In genomic region chr4:172202480-172203076, GRCh38 we compare ENCODE assay signal across 8 cellular contexts.
DNase-seq lines count a peak whose midpoint lies in the region; ATAC-seq, FAIRE-seq and TF ChIP-seq lines count a peak whose summit lies in the region.

No MANE protein-coding gene starts in this region.

- H3K27ac ChIP-seq in astrocyte (ENCODE audit: low read depth, low read length) (no peak overlapping the region), right lobe of liver (no peak overlapping the region)

- H3K36me3 Mint-ChIP-seq in astrocyte (ENCODE audit: low read depth, unreplicated experiment) = no peaks in the 10 kb centered on the region

- no peak overlapping the region for H3K9ac ChIP-seq in astrocyte (ENCODE audit: low read length)

- CTCF ChIA-PET in AG04449 (lab: Yijun Ruan, JAX) = interaction anchor here (0.7 to 3.3 kb wide), 11 partner anchors 9 to 1945 kb away, joined by 3 to 26 read pairs (median 3); no protein-coding TSS in a partner anchor

- H3K27me3 Mint-ChIP-seq in astrocyte (ENCODE audit: low read depth, unreplicated experiment) = no peaks in the 10 kb centered on the region

- TF ChIP-seq CTCF in AG04449 (IDR thresholded peaks at IDR 0.05; ENCODE audit: insufficient read depth, low read length, missing control alignments) = peak; percentile 60
- peak; percentile 68 for TF ChIP-seq CTCF in astrocyte (IDR thresholded peaks at IDR 0.05; ENCODE audit: insufficient read depth, low read depth, low read length)
- TF ChIP-seq CTCF in right lobe of liver (IDR thresholded peaks at IDR 0.05) = peak; percentile 22 to 47 (median 34)

- H3K79me2 ChIP-seq in astrocyte (ENCODE audit: insufficient read depth, low read length) = no peaks in the 10 kb centered on the region

- H2AFZ ChIP-seq in astrocyte (ENCODE audit: low read depth, low read length) = no peak overlapping the region

- H3K27ac Mint-ChIP-seq in astrocyte (ENCODE audit: unreplicated experiment) = no peak overlapping the region

- H3K4me2 ChIP-seq in astrocyte (ENCODE audit: low read length) = no peak overlapping the region

- H3K9me3 Mint-ChIP-seq in astrocyte (ENCODE audit: unreplicated experiment) = no peaks in the 10 kb centered on the region

- peak; percentile 45 for FAIRE-seq in astrocyte (lab: Jason Lieb, UNC)

- H3K4me3 ChIP-seq in AG04449 (ENCODE audit: low read depth, low read length) = no peak overlapping the region
- H3K4me3 ChIP-seq in astrocyte (ENCODE audit: insufficient read depth, low read depth, low read length) = no peak overlapping the region
- no peak overlapping the region for H3K4me3 ChIP-seq in right lobe of liver

- H3K9me3 ChIP-seq in astrocyte (ENCODE audit: insufficient read depth, low read depth, low read length) = no peaks in the 10 kb centered on the region
- no peaks in the 10 kb centered on the region for H3K9me3 ChIP-seq in right lobe of liver

- H3K4me1 ChIP-seq in astrocyte (ENCODE audit: insufficient read depth, low read length) (no peaks in the 10 kb centered on the region), right lobe of liver (no peaks in the 10 kb centered on the region)

- POLR2A ChIA-PET in AG04449 (lab: Yijun Ruan, JAX) = no interaction called here

- no peaks in the 10 kb centered on the region for H4K20me1 ChIP-seq in astrocyte (ENCODE audit: insufficient read depth, low read length)

- no peak for TF ChIP-seq POLR2A in right lobe of liver (IDR thresholded peaks at IDR 0.05)

- no peaks in the 10 kb centered on the region for H3K27me3 ChIP-seq in astrocyte (ENCODE audit: insufficient read depth, low read length)
- H3K27me3 ChIP-seq in right lobe of liver = no peaks in the 10 kb centered on the region

- no peak overlapping the region for H3K4me3 Mint-ChIP-seq in astrocyte (ENCODE audit: unreplicated experiment)

- DNase-seq in AG04449 (ENCODE audit: low read depth, low spot score) (no peak), MV-4-11 (lab: John Stamatoyannopoulos, UW) (peak; percentile 11), astrocyte (ENCODE audit: low read depth) (peak; percentile 8), right lobe of liver (no peak), NCI-H1048 (lab: John Stamatoyannopoulos, UW) (no peak), epidermal melanocyte (ENCODE audit: insufficient read length, low spot score) (no peak)

- no peaks in the 10 kb centered on the region for H3K4me1 Mint-ChIP-seq in astrocyte (ENCODE audit: low read depth, unreplicated experiment)

- intact Hi-C loops in right lobe of liver (cut with DNase I) = no loop called here

- ATAC-seq in GM18502 (IDR thresholded peaks at IDR 0.05; ENCODE audit: poor library complexity, unreplicated experiment) = peak; percentile 65
- ATAC-seq in right lobe of liver = no peak
- ATAC-seq in GM21515 (IDR thresholded peaks at IDR 0.05; ENCODE audit: unreplicated experiment) = no peak

- H3K36me3 ChIP-seq in astrocyte (ENCODE audit: insufficient read depth, low read length) (no peaks in the 10 kb centered on the region), right lobe of liver (no peaks in the 10 kb centered on the region)

Comparison
In these comparisons a context has a peak if more than half of its experiments do, and no peak if none do; other contexts are left out.
1. DNase-seq: peak in MV-4-11 (single experiment) and astrocyte (single experiment); none in AG04449 (single experiment), right lobe of liver (0 of 3), NCI-H1048 (single experiment) and epidermal melanocyte (single experiment).
2. Peak in every context shown above with its lines, with median percentiles within 50 percentile points of each other: CTCF ChIP-seq.